14 cellular contexts compared by ENCODE assay signal in the genomic region with DNA sequence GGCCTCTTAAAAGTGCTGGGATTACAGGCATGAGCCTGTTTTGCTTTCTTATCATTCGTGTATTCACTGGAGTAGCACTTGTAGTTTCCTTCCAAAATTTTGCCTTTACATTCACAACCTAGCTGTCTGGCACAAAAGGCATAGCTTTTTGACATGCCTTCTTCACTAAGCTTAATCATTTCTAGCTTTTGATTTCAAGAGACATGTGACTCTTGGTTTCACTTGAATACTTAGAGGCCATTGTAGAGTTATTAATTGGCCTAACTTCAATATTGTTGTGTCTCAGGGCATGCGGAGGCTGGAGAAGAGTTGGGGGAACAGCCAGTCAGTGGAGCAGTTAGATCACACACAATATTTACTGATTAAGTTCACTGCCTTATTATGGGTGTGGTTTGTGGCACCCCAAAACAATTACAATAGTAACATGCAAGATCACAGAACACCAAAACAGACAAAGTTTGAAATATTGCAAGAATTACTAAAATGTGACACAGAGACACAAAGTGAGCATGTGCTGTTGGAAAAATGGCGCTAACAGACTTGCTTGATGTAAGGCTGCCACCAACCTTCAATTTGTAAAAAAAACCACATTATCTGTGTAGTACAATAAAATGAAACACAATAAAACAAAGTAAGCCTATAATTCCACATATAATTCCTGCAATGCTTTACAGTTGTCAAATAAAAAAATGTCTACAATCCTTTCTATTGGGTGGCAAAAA. TPM values are rescaled to one million over a fixed set of nuclear protein-coding genes. Genes with fewer than 3 reads are reported as not detected.
DNase-seq lines count a peak whose midpoint lies in the region; ATAC-seq and TF ChIP-seq lines count a peak whose summit lies in the region.
"Had no signal": no experiment of that assay in that cellular context is flagged by ENCODE, and none has a peak within 500 bp of the region (broad histone marks: within the 10 kb centered on the region; RNA-seq: fewer than 3 reads in every experiment).

No MANE protein-coding gene starts in this region.

- CTCF ChIA-PET in activated B cell treated with CpG ODN at 0.5 μM for 24 hours (lab: Charles Lee): no interaction called here

- peaks cover 14% of the 10 kb centered on the region for H3K36me3 Mint-ChIP-seq in activated B cell treated with CpG ODN at 0.5 μM for 24 hours (ENCODE audit: low read depth)

- no peaks in the 10 kb centered on the region for H3K27me3 Mint-ChIP-seq in activated B cell treated with CpG ODN at 0.5 μM for 24 hours

- no peak for DNase-seq in activated B cell treated with CpG ODN at 0.5 μM for 24 hours
- DNase-seq in GM13977 (ENCODE audit: low spot score): no peak
- DNase-seq in effector CD8-positive, alpha-beta T cell (lab: John Stamatoyannopoulos, UW): no peak
- no peak for DNase-seq in stimulated activated CD4-positive, alpha-beta T cell treated with anti-CD3 and anti-CD28 coated beads, Interleukin-2, amount 100 ng/mL, for 24 hours
- DNase-seq in body of pancreas: no peak
- DNase-seq: BE2C; GM23248; NCI-H187 treated with DMSO at 0.1 percent for 48 hours; stimulated activated CD8-positive, alpha-beta memory T cell treated with anti-CD3 and anti-CD28 coated beads, Interleukin-4, amount 100 ng/mL, for 48 hours had no signal

- no peak for TF ChIP-seq CTCF in activated B cell treated with CpG ODN at 0.5 μM for 24 hours (IDR thresholded peaks at IDR 0.05)
- no peak for TF ChIP-seq CTCF in GM13977 (IDR thresholded peaks at IDR 0.05; ENCODE audit: extremely low read depth, insufficient read depth, missing control alignments)
- TF ChIP-seq CTCF in body of pancreas (IDR thresholded peaks at IDR 0.05): no peak

- TF ChIP-seq POLR2A in body of pancreas (IDR thresholded peaks at IDR 0.05): no peak

- H3K27ac ChIP-seq in body of pancreas: no peak overlapping the region
- H3K27ac ChIP-seq: cardiac muscle cell, GM23248 had no signal

- intact Hi-C loops in activated B cell treated with CpG ODN at 0.5 μM for 24 hours (cut with micrococcal nuclease): no loop called here
- intact Hi-C loops in body of pancreas (cut with DNase I): no loop called here

- H3K4me1 ChIP-seq in body of pancreas: peaks cover 21% of the 10 kb centered on the region
- H3K4me1 ChIP-seq: BE2C had no signal

- no peak overlapping the region for H3K4me3 Mint-ChIP-seq in activated B cell treated with CpG ODN at 0.5 μM for 24 hours
- H3K4me3 Mint-ChIP-seq: activated T-helper 1 cell treated with anti-CD3 and anti-CD28 coated beads, Interleukin-12 subunit alpha, Interleukin-12 subunit beta, Interleukin-2, Interleukin-4 antibody, amounts not matched to agents 30 ng/mL and 10 ng/mL and 1 ng/mL, durations not matched to agents 14 hours and 24 hours and 36 hours had no signal

- 59 to 68% methylated on average over 3 of the region's 3 CpGs for WGBS in body of pancreas, 2 donors

- POLR2A ChIA-PET in activated B cell treated with CpG ODN at 0.5 μM for 24 hours (lab: Charles Lee): no interaction called here

- no peaks in the 10 kb centered on the region for H3K9me3 ChIP-seq in body of pancreas
- H3K9me3 ChIP-seq: BE2C had no signal

- no peak overlapping the region for H3K27ac Mint-ChIP-seq in activated B cell treated with CpG ODN at 0.5 μM for 24 hours
- H3K27ac Mint-ChIP-seq: activated T-helper 1 cell treated with anti-CD3 and anti-CD28 coated beads, Interleukin-12 subunit alpha, Interleukin-12 subunit beta, Interleukin-2, Interleukin-4 antibody, amounts not matched to agents 30 ng/mL and 10 ng/mL and 1 ng/mL, durations not matched to agents 14 hours and 24 hours and 36 hours had no signal

- peaks cover 62% of the 10 kb centered on the region for H3K4me1 Mint-ChIP-seq in activated B cell treated with CpG ODN at 0.5 μM for 24 hours

- no peaks in the 10 kb centered on the region for H3K27me3 ChIP-seq in body of pancreas
- H3K27me3 ChIP-seq: BE2C, cardiac muscle cell had no signal

- ATAC-seq in GM19395 (IDR thresholded peaks at IDR 0.05; ENCODE audit: unreplicated experiment): peak; percentile 78
- ATAC-seq in HG02885 (IDR thresholded peaks at IDR 0.05; ENCODE audit: poor library complexity, unreplicated experiment): peak; percentile 63
- ATAC-seq in activated B cell treated with CpG ODN at 0.5 μM for 24 hours (ENCODE audit: low read depth): peak; percentile 21
- ATAC-seq in body of pancreas: no peak

- peak overlapping the region; percentile 45; the same call in 1 of the 2 replicates for H3K4me3 ChIP-seq in GM08714 (ENCODE audit: low read length)
- no peak overlapping the region for H3K4me3 ChIP-seq in body of pancreas
- H3K4me3 ChIP-seq: cardiac muscle cell, GM23248 had no signal

- peaks cover 2% of the 10 kb centered on the region for H3K9me3 Mint-ChIP-seq in activated B cell treated with CpG ODN at 0.5 μM for 24 hours
- H3K9me3 Mint-ChIP-seq: activated T-helper 1 cell treated with anti-CD3 and anti-CD28 coated beads, Interleukin-12 subunit alpha, Interleukin-12 subunit beta, Interleukin-2, Interleukin-4 antibody, amounts not matched to agents 30 ng/mL and 10 ng/mL and 1 ng/mL, durations not matched to agents 14 hours and 24 hours and 36 hours had no signal

- H3K36me3 ChIP-seq in body of pancreas (replicated peaks in 1 of 2; ENCODE audit: insufficient read depth in 1 of 2, low read depth in 2 of 2): no peaks in the 10 kb centered on the region
- H3K36me3 ChIP-seq: BE2C, cardiac muscle cell had no signal

- in situ Hi-C loops in GM13977 (cut with MboI; ENCODE audit: low pct_unique_long_range_greater_than_20kb, low sequenced_read_pairs, unreplicated experiment): no loop called here

RNA-seq across cellular contexts. Expression of gene BRAF, which starts 43.1 kb away (rescaled TPM):
- 58.3 and 65.4 TPM in 2 replicates for total RNA-seq in activated B cell treated with CpG ODN at 0.5 μM for 24 hours
- total RNA-seq in body of pancreas: 10 to 100 TPM; 41.9 to 51.1 TPM
